Comparison of ENCODE assay signal across 8 cellular contexts in genomic region chr1:15523922-15524282, GRCh38. TPM values are rescaled to one million over a fixed set of nuclear protein-coding genes. Genes with fewer than 3 reads are reported as not detected.
A peak's percentile ranks its signal among the peaks of the same experiment; 100 is the strongest.
DNase-seq lines count a peak whose midpoint lies in the region; ATAC-seq and TF ChIP-seq lines count a peak whose summit lies in the region.

Gene CASP9, minus strand, starts transcription at chr1:15524215. Its CDS starts 15 bp downstream, at chr1:15524200.

- peak; percentile 4 to 16 for ATAC-seq in naive thymus-derived CD8-positive, alpha-beta T cell
- ATAC-seq in GM19397 (IDR thresholded peaks at IDR 0.05; ENCODE audit: unreplicated experiment) (no peak), GM21381 (IDR thresholded peaks at IDR 0.05; ENCODE audit: unreplicated experiment) (no peak), HG03432 (IDR thresholded peaks at IDR 0.05; ENCODE audit: unreplicated experiment) (no peak)

- H3K9me3 ChIP-seq in NT2/D1 (ENCODE audit: insufficient read depth, low read length) = no peaks in the 10 kb centered on the region
- no peaks in the 10 kb centered on the region for H3K9me3 ChIP-seq in effector memory CD4-positive, alpha-beta T cell (ENCODE audit: control insufficient read depth, low read length)

- peaks cover 0 to 2% (median 0%) of the 10 kb centered on the region in 5 donors for H3K27me3 Mint-ChIP-seq in naive thymus-derived CD8-positive, alpha-beta T cell

- no peaks in the 10 kb centered on the region for H3K27me3 ChIP-seq in NT2/D1 (ENCODE audit: insufficient read depth, insufficient read length)
- H3K27me3 ChIP-seq in effector memory CD4-positive, alpha-beta T cell (replicated peaks; ENCODE audit: control insufficient read depth, insufficient read depth, low read length, poor library complexity, severe bottlenecking) = no peaks in the 10 kb centered on the region

- peak; percentile 72 for TF ChIP-seq POLR2A in GM18951 (IDR thresholded peaks at IDR 0.05; ENCODE audit: extremely low read depth, insufficient read depth, insufficient read length)

- peak within 1 kb of the TSS; percentile 57 for H3K4me3 ChIP-seq in NT2/D1 (ENCODE audit: insufficient read length, low read depth)
- H3K4me3 ChIP-seq in effector memory CD4-positive, alpha-beta T cell (ENCODE audit: insufficient read depth, low read depth, low read length, poor library complexity, severe bottlenecking) = peak within 1 kb of the TSS; percentile 66

- peak within 1 kb of the TSS; percentile 97 to 100 (median 100) for H3K27ac Mint-ChIP-seq in naive thymus-derived CD8-positive, alpha-beta T cell

- H3K27ac ChIP-seq in effector memory CD4-positive, alpha-beta T cell (ENCODE audit: insufficient read depth, low read length, poor library complexity, severe bottlenecking) = peak within 1 kb of the TSS; percentile 95

- H3K9me3 Mint-ChIP-seq in naive thymus-derived CD8-positive, alpha-beta T cell = no peaks in the 10 kb centered on the region

- H3K4me1 Mint-ChIP-seq in naive thymus-derived CD8-positive, alpha-beta T cell = peaks cover 30 to 55% (median 52%) of the 10 kb centered on the region in 4 donors

- in situ Hi-C loops in GM18951 (cut with MboI; ENCODE audit: low sequenced_read_pairs, unreplicated experiment) = no loop called here

- H3K9ac ChIP-seq in NT2/D1 (ENCODE audit: insufficient read length, low read depth) = peak within 1 kb of the TSS; percentile 46

- peak within 1 kb of the TSS; percentile 87 to 97 (median 92) for H3K4me3 Mint-ChIP-seq in naive thymus-derived CD8-positive, alpha-beta T cell

- POLR2A ChIA-PET in naive thymus-derived CD8-positive, alpha-beta T cell (lab: Charles Lee) = interaction anchor here (1.0 kb wide), 1 partner anchor 10 kb away, joined by 3 read pairs; no protein-coding TSS in a partner anchor

- DNase-seq in NT2/D1 (ENCODE audit: low read depth, low spot score) (no peak), NCI-H2029 treated with DMSO at 0.1 percent for 48 hours (lab: John Stamatoyannopoulos, UW) (no peak)
- DNase-seq in effector memory CD4-positive, alpha-beta T cell = no peak
- no peak for DNase-seq in naive thymus-derived CD8-positive, alpha-beta T cell

- H3K4me1 ChIP-seq in NT2/D1 (ENCODE audit: insufficient read depth, insufficient read length) = no peaks in the 10 kb centered on the region
- peaks cover 18% of the 10 kb centered on the region for H3K4me1 ChIP-seq in effector memory CD4-positive, alpha-beta T cell (ENCODE audit: control insufficient read depth, insufficient read depth, low read length, poor library complexity, severe bottlenecking)

- peaks cover under 1% of the 10 kb centered on the region for H3K36me3 ChIP-seq in NT2/D1 (ENCODE audit: insufficient read depth, insufficient read length, low read length)
- H3K36me3 ChIP-seq in effector memory CD4-positive, alpha-beta T cell (ENCODE audit: control insufficient read depth, insufficient read depth, low read length) = no peaks in the 10 kb centered on the region

- H3K36me3 Mint-ChIP-seq in naive thymus-derived CD8-positive, alpha-beta T cell = peaks cover 0 to under 1% (median 0%) of the 10 kb centered on the region in 3 donors

RNA-seq across cellular contexts. Expression of gene CASP9, which starts in this region (rescaled TPM):
- total RNA-seq in naive thymus-derived CD8-positive, alpha-beta T cell = 10 to 100 TPM; 13.4 to 15.9 TPM
- 1 to 10 TPM; 8.0 to 8.6 (median 8.4) TPM for polyA plus RNA-seq in naive thymus-derived CD8-positive, alpha-beta T cell

Comparison
In these comparisons a context has a peak if more than half of its experiments do, and no peak if none do; other contexts are left out.
1. ATAC-seq: peak in naive thymus-derived CD8-positive, alpha-beta T cell (2 of 2); none in GM19397 (single experiment), GM21381 (single experiment) and HG03432 (single experiment).